Comparison of ENCODE assay signal across 3 cellular contexts in genomic region chr19:55198651-55199050, GRCh38.
A peak's percentile ranks its signal among the peaks of the same experiment; 100 is the strongest.
TF ChIP-seq lines count a peak whose summit lies in the region.

No MANE protein-coding gene starts in this region.

TF ChIP-seq in SK-N-SH, 30 proteins besides CTCF, POLR2A, EP300 and RAD21 (continued from another document):
- peak; percentile 92 for TF ChIP-seq REST (IDR thresholded peaks at IDR 0.05; ENCODE audit: low read depth, low read length)

TF ChIP-seq in SK-N-SH treated with all-trans-retinoic acid at 6 μM for 48 hours, 23 proteins besides CTCF, POLR2A, EP300 and RAD21:
- TF ChIP-seq PATZ1 (CRISPR knock-in tag; IDR thresholded peaks at IDR 0.05; ENCODE audit: borderline replicate concordance) (no peak), GLIS3 (CRISPR knock-in tag; IDR thresholded peaks at IDR 0.05) (no peak), BACH2 (CRISPR knock-in tag; IDR thresholded peaks at IDR 0.05; ENCODE audit: borderline replicate concordance) (no peak), ISL1 (CRISPR knock-in tag; IDR thresholded peaks at IDR 0.05) (no peak), ESRRG (CRISPR knock-in tag; IDR thresholded peaks at IDR 0.05) (no peak), TOX (CRISPR knock-in tag; IDR thresholded peaks at IDR 0.05; ENCODE audit: borderline replicate concordance) (no peak), ARNTL (CRISPR knock-in tag; IDR thresholded peaks at IDR 0.05; ENCODE audit: borderline replicate concordance, low read depth) (no peak), ZNF8 (CRISPR knock-in tag; IDR thresholded peaks at IDR 0.05) (no peak), ZNF565 (CRISPR knock-in tag; conservative IDR thresholded peaks at IDR 0.05; ENCODE audit: low read depth) (no peak), OSR1 (CRISPR knock-in tag; IDR thresholded peaks at IDR 0.05) (no peak), RARB (CRISPR knock-in tag; IDR thresholded peaks at IDR 0.05) (no peak), CREB5 (CRISPR knock-in tag; IDR thresholded peaks at IDR 0.05; ENCODE audit: low read depth) (no peak), ZFP30 (CRISPR knock-in tag; IDR thresholded peaks at IDR 0.05) (no peak), CSRNP3 (CRISPR knock-in tag; IDR thresholded peaks at IDR 0.05) (no peak), PPARA (CRISPR knock-in tag; IDR thresholded peaks at IDR 0.05; ENCODE audit: borderline replicate concordance) (no peak), TCF4 (CRISPR knock-in tag; IDR thresholded peaks at IDR 0.05; ENCODE audit: borderline replicate concordance) (no peak), SNAI2 (CRISPR knock-in tag; IDR thresholded peaks at IDR 0.05) (no peak), TSHZ2 (CRISPR knock-in tag; IDR thresholded peaks at IDR 0.05) (no peak), ZC3H10 (CRISPR knock-in tag; IDR thresholded peaks at IDR 0.05) (no peak), CSDC2 (CRISPR knock-in tag; IDR thresholded peaks at IDR 0.05) (no peak)

TF ChIP-seq in PFSK-1, 5 proteins besides CTCF, POLR2A, EP300 and RAD21 (continued from another document):
- TF ChIP-seq REST (IDR thresholded peaks at IDR 0.05; ENCODE audit: insufficient read depth in 1 of 2, low read depth in 2 of 2, low read length in 2 of 2) (peak; percentile 72 to 87), SIN3A (IDR thresholded peaks at IDR 0.05; ENCODE audit: borderline replicate concordance, insufficient read depth, low read length) (no peak)
TF ChIP-seq in PFSK-1: peak in this region for 1.
